Comparison of ENCODE assay signal across 8 cellular contexts in genomic region chr14:67816326-67817009, GRCh38. TPM values are rescaled to one million over a fixed set of nuclear protein-coding genes. Genes with fewer than 3 reads are reported as not detected.
DNase-seq lines count a peak whose midpoint lies in the region; ATAC-seq and TF ChIP-seq lines count a peak whose summit lies in the region.

Gene ZFYVE26, minus strand, starts transcription at chr14:67816590. Its CDS starts 627 bp downstream, at chr14:67815963.

- in situ Hi-C loops in GM13976 (cut with MboI; ENCODE audit: low sequenced_read_pairs, unreplicated experiment): no loop called here

- TF ChIP-seq CTCF in GM13976 (IDR thresholded peaks at IDR 0.05; ENCODE audit: borderline replicate concordance, control extremely low read depth, extremely low read depth, insufficient read depth, missing control alignments) (no peak), left ventricle myocardium inferior (IDR thresholded peaks at IDR 0.05; ENCODE audit: borderline replicate concordance) (no peak), progenitor cell of endocrine pancreas (IDR thresholded peaks at IDR 0.05; ENCODE audit: unreplicated experiment) (no peak)

- peaks cover 8% of the 10 kb centered on the region for H3K36me3 Mint-ChIP-seq in progenitor cell of endocrine pancreas (ENCODE audit: insufficient read depth)

- no peaks in the 10 kb centered on the region for H3K9me3 Mint-ChIP-seq in progenitor cell of endocrine pancreas (ENCODE audit: low read depth)

- peaks cover 24% of the 10 kb centered on the region for H3K4me1 Mint-ChIP-seq in progenitor cell of endocrine pancreas (ENCODE audit: low read depth)

- H3K27me3 ChIP-seq in left ventricle myocardium inferior (ENCODE audit: low read depth): no peaks in the 10 kb centered on the region

- H3K27me3 Mint-ChIP-seq in progenitor cell of endocrine pancreas: no peaks in the 10 kb centered on the region

- intact Hi-C loops in T-helper 1 cell treated with Interleukin-12 subunit alpha and Interleukin-12 subunit beta and Interleukin-4 antibody, amounts not matched to agents 30 ng/mL and 1 ng/mL, for 36 hours (cut with micrococcal nuclease): loop anchor here (1.0 to 5.0 kb wide), 13 partner anchors 121 to 1950 kb away; partner anchors contain the start of genes ACTN1, ARG2, ERH and GPHN
- intact Hi-C loops in left ventricle myocardium inferior (cut with micrococcal nuclease): no loop called here

- peak within 1 kb of the TSS; percentile 94 for H3K4me3 Mint-ChIP-seq in progenitor cell of endocrine pancreas (ENCODE audit: low read depth)

- DNase-seq in GM13976 (ENCODE audit: low spot score) (peak; percentile 90), NCI-H146 treated with DMSO at 0.1 percent for 48 hours (lab: John Stamatoyannopoulos, UW; ENCODE audit: unreplicated experiment) (peak; percentile 87), amniotic stem cell (lab: John Stamatoyannopoulos, UW) (peak; percentile 94), left ventricle myocardium inferior (peak; percentile 88), progenitor cell of endocrine pancreas (ENCODE audit: low spot score, unreplicated experiment) (peak; percentile 79), ureter (ENCODE audit: low spot score) (peak; percentile 96)

- H3K4me1 ChIP-seq in left ventricle myocardium inferior: peaks cover 43% of the 10 kb centered on the region

- peak within 1 kb of the TSS; percentile 96 for H3K27ac Mint-ChIP-seq in progenitor cell of endocrine pancreas

- no peaks in the 10 kb centered on the region for H3K9me3 ChIP-seq in left ventricle myocardium inferior (replicated peaks)

- peak; percentile 90 for ATAC-seq in HG02870 (IDR thresholded peaks at IDR 0.05; ENCODE audit: unreplicated experiment)

- H3K4me3 ChIP-seq in left ventricle myocardium inferior: peak within 1 kb of the TSS; percentile 79

- H3K36me3 ChIP-seq in left ventricle myocardium inferior: peaks cover 19% of the 10 kb centered on the region

- peak within 1 kb of the TSS; percentile 79 for H3K27ac ChIP-seq in left ventricle myocardium inferior (replicated peaks)

RNA-seq across cellular contexts. Expression of gene ZFYVE26, which starts in this region (rescaled TPM):
- total RNA-seq in T-helper 1 cell treated with Interleukin-12 subunit alpha and Interleukin-12 subunit beta and Interleukin-4 antibody, amounts not matched to agents 30 ng/mL and 1 ng/mL, for 36 hours: 27.1 and 27.7 TPM in 2 replicates
- total RNA-seq in left ventricle myocardium inferior (13.3 TPM), progenitor cell of endocrine pancreas (33.9 and 34.8 TPM in 2 replicates), ureter (33.7 TPM)

Comparison
In these comparisons a context has a peak if more than half of its experiments do, and no peak if none do; other contexts are left out.
1. Peak in every context shown above with its lines: DNase-seq, ATAC-seq, H3K4me3 ChIP-seq and H3K27ac ChIP-seq.